In the genomic region with DNA sequence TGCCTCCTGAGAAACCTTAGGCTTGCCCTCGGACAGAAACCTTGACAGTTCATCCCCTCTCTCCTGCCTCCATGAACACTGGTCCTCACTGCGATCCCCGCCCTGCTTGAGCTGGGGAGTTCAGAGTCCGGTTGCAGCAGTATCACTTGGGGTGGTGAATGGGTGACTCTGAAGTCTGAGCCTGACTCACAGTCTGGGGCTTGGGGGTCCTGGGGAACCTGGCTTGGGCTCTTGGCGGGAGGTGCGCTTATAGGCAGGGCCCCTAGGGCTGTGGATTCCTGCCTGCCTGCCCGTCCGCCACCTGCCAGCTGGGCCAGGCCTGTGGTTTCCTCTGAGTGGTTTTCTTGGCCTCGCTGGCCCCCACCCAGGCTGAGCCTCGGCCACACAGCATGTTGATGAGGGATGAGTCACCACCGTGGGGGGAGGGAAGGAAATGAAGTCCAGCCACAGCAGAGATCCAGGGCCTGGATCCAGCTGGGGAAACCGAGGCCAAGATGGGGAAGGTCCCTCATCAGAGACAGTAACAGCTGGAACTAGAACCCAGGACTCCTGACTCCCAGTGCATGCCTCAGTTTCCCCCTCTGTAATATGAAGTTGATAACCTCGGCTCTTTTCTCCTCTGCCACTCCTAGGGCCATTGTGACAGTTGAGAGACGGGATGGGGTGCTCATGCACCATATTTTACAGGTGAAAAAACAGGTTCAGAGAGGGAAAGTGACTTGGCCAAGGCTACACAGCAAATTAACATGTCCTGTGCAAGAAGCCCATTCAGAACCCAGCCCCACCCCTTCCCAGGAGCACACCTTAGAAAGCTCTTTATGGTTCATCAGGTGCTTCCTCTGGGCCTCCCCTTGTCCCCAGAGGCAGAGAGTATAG, we compare ENCODE assay signal across 9 cellular contexts. TPM values are rescaled to one million over a fixed set of nuclear protein-coding genes. Genes with fewer than 3 reads are reported as not detected.
DNase-seq lines count a peak whose midpoint lies in the region; ATAC-seq and TF ChIP-seq lines count a peak whose summit lies in the region.
"Had no signal": no experiment of that assay in that cellular context is flagged by ENCODE, and none has a peak within 500 bp of the region (broad histone marks: within the 10 kb centered on the region; RNA-seq: fewer than 3 reads in every experiment).

No MANE protein-coding gene starts in this region.

- H3K4me3 ChIP-seq in PC-9 (no peak overlapping the region), breast epithelium (no peak overlapping the region), thoracic aorta (no peak overlapping the region)

- no TSS peak for BruUV-seq in PC-9 (replicated peaks; lab: Mats Ljungman, UMichigan)

- no peaks in the 10 kb centered on the region for H3K79me2 ChIP-seq in PC-9 (ENCODE audit: low read depth)

- peaks cover 12% of the 10 kb centered on the region for H3K4me1 ChIP-seq in PC-9 (replicated peaks; ENCODE audit: insufficient read depth)
- peaks cover 2 to 13% of the 10 kb centered on the region in 2 donors for H3K4me1 ChIP-seq in breast epithelium
- H3K4me1 ChIP-seq in thoracic aorta (ENCODE audit: control insufficient read depth in 1 of 2, low read depth in 2 of 2) = peaks cover 31 to 65% of the 10 kb centered on the region in 2 donors

- intact Hi-C loops in PC-9 (cut with micrococcal nuclease; ENCODE audit: unreplicated experiment) (loop anchor here (1.0 to 10.0 kb wide), 3 partner anchors 116 to 649 kb away; a partner anchor contains a TSS), breast epithelium (cut with DNase I; ENCODE audit: low total_unique reads) (no loop called here), left colon (cut with DNase I, micrococcal nuclease) (no loop called here)

- no peaks in the 10 kb centered on the region for H3K27me3 ChIP-seq in PC-9 (ENCODE audit: insufficient read depth, low read depth)
- H3K27me3 ChIP-seq in breast epithelium = no peaks in the 10 kb centered on the region
- no peaks in the 10 kb centered on the region for H3K27me3 ChIP-seq in thoracic aorta (replicated peaks; ENCODE audit: insufficient read depth)

- H3K4me2 ChIP-seq in PC-9 = peak overlapping the region; percentile 29

- peaks cover 5% of the 10 kb centered on the region for H3K27me3 Mint-ChIP-seq in activated naive CD4-positive, alpha-beta T cell treated with anti-CD3 and anti-CD28 coated beads, Interleukin-2, amount 10 ng/mL, durations not matched to agents 7 days and 5 days

- CTCF ChIA-PET in activated naive CD4-positive, alpha-beta T cell treated with anti-CD3 and anti-CD28 coated beads, Interleukin-2, amount 10 ng/mL, durations not matched to agents 7 days and 5 days (lab: Charles Lee) = interaction anchor here (1.3 to 6.7 kb wide), 5 partner anchors 10 to 116 kb away, joined by 5 to 40 read pairs (median 12); a partner anchor contains a TSS
- CTCF ChIA-PET in PC-9 (lab: Charles Lee) = interaction anchor here (0.6 to 1.3 kb wide), 5 partner anchors 10 to 657 kb away, joined by 3 to 8 read pairs (median 3); no protein-coding TSS in a partner anchor

- H3K9me3 ChIP-seq in PC-9 (ENCODE audit: insufficient read depth, low read depth) = no peaks in the 10 kb centered on the region
- no peaks in the 10 kb centered on the region for H3K9me3 ChIP-seq in breast epithelium
- H3K9me3 ChIP-seq in thoracic aorta = no peaks in the 10 kb centered on the region

- ATAC-seq in HG02981 (IDR thresholded peaks at IDR 0.05; ENCODE audit: unreplicated experiment) = peak; percentile 66
- ATAC-seq in left colon = peak; percentile 78
- peak; percentile 81 for ATAC-seq in thoracic aorta (ENCODE audit: insufficient number of reproducible peaks, low FRiP score, low read depth)

- no peaks in the 10 kb centered on the region for H3K9me3 Mint-ChIP-seq in activated naive CD4-positive, alpha-beta T cell treated with anti-CD3 and anti-CD28 coated beads, Interleukin-2, amount 10 ng/mL, durations not matched to agents 7 days and 5 days
- H3K9me3 Mint-ChIP-seq: dendritic cell treated with granulocyte-macrophage colony-stimulating factor and Interleukin-4, amounts not matched to agents 40 ng/mL and 50 ng/mL, for 4 days had no signal

- H3K9me2 ChIP-seq in PC-9 (ENCODE audit: insufficient read depth) = no peaks in the 10 kb centered on the region

- no peak for TF ChIP-seq POLR2A in breast epithelium (IDR thresholded peaks at IDR 0.05)

- H2AFZ ChIP-seq in PC-9 = no peak overlapping the region

- DNase-seq in activated naive CD4-positive, alpha-beta T cell treated with anti-CD3 and anti-CD28 coated beads, Interleukin-2, amount 10 ng/mL, durations not matched to agents 7 days and 5 days = peak; percentile 49
- DNase-seq in activated naive CD4-positive, alpha-beta T cell treated with Interleukin-2 at 50 U/mL for 16 hours = no peak
- peak; percentile 72 to 94 for DNase-seq in PC-9
- peak; percentile 67 to 75 for DNase-seq in breast epithelium (ENCODE audit: low spot score in 2 of 2)
- DNase-seq in left colon = peak; percentile 62 to 67
- peak; percentile 87 for DNase-seq in thoracic aorta (ENCODE audit: low spot score)
- DNase-seq in cerebellar nuclear complex (lab: John Stamatoyannopoulos, UW) = no peak

- POLR2A ChIA-PET in PC-9 (lab: Charles Lee; ENCODE audit: unreplicated experiment) = interaction anchor here (0.6 to 0.7 kb wide), 3 partner anchors 113 to 686 kb away, joined by 3 to 5 read pairs (median 4); a partner anchor contains a TSS

- no peaks in the 10 kb centered on the region for H3K36me3 ChIP-seq in PC-9 (ENCODE audit: low read depth)
- no peaks in the 10 kb centered on the region for H3K36me3 ChIP-seq in breast epithelium
- no peaks in the 10 kb centered on the region for H3K36me3 ChIP-seq in thoracic aorta

- H3K36me3 Mint-ChIP-seq in activated naive CD4-positive, alpha-beta T cell treated with anti-CD3 and anti-CD28 coated beads, Interleukin-2, amount 10 ng/mL, durations not matched to agents 7 days and 5 days = no peaks in the 10 kb centered on the region

- no peak overlapping the region for H3K27ac Mint-ChIP-seq in activated naive CD4-positive, alpha-beta T cell treated with anti-CD3 and anti-CD28 coated beads, Interleukin-2, amount 10 ng/mL, durations not matched to agents 7 days and 5 days
- H3K27ac Mint-ChIP-seq: dendritic cell treated with granulocyte-macrophage colony-stimulating factor and Interleukin-4, amounts not matched to agents 40 ng/mL and 50 ng/mL, for 4 days had no signal

- H3K4me3 Mint-ChIP-seq in activated naive CD4-positive, alpha-beta T cell treated with anti-CD3 and anti-CD28 coated beads, Interleukin-2, amount 10 ng/mL, durations not matched to agents 7 days and 5 days = no peak overlapping the region
- H3K4me3 Mint-ChIP-seq: dendritic cell treated with granulocyte-macrophage colony-stimulating factor and Interleukin-4, amounts not matched to agents 40 ng/mL and 50 ng/mL, for 4 days had no signal

- H3F3A ChIP-seq in PC-9 (ENCODE audit: insufficient read depth, low read depth) = peaks cover 13% of the 10 kb centered on the region; the same call in 1 of the 2 replicates

- TF ChIP-seq CTCF in PC-9 (conservative IDR thresholded peaks at IDR 0.05) (no peak), breast epithelium (IDR thresholded peaks at IDR 0.05) (no peak), thoracic aorta (IDR thresholded peaks at IDR 0.05) (no peak)

- H4K20me1 ChIP-seq in PC-9 (ENCODE audit: insufficient read depth) = no peaks in the 10 kb centered on the region

- H3K27ac ChIP-seq in PC-9 (no peak overlapping the region), breast epithelium (peak overlapping the region in 1 of 2 donors; percentile 38), thoracic aorta (peak overlapping the region; percentile 55 to 99)

- peaks cover 12% of the 10 kb centered on the region for H3K4me1 Mint-ChIP-seq in activated naive CD4-positive, alpha-beta T cell treated with anti-CD3 and anti-CD28 coated beads, Interleukin-2, amount 10 ng/mL, durations not matched to agents 7 days and 5 days

RNA-seq across cellular contexts. Expression of a gene that starts 9.2 kb away (rescaled TPM):
- total RNA-seq in PC-9 (2021) (not detected in 2 replicates), breast epithelium (under 1 TPM in 2 of 3 donors, not detected in 1; 0.44 to 0.98 TPM), left colon (under 1 TPM; 0.45 to 0.52 TPM), thoracic aorta (10 to 100 TPM; 13.9 to 44.5 TPM)

RNA-seq across cellular contexts. Expression of a gene that starts 17.1 kb away (rescaled TPM):
- total RNA-seq in PC-9 (2021) (0.18 and 0.50 TPM in 2 replicates), breast epithelium (not detected), left colon (under 1 TPM in 1 of 2 donors, not detected in 1; 0.08 TPM), thoracic aorta (not detected)

RNA-seq across cellular contexts. Expression of a gene that starts 34.1 kb away (rescaled TPM):
- total RNA-seq in PC-9 (2021) (not detected in 2 replicates), breast epithelium (1 to 10 TPM; 1.9 to 3.6 (median 2.1) TPM), left colon (under 1 TPM; 0.27 to 0.78 TPM), thoracic aorta (1 to 10 TPM; 3.9 to 5.6 TPM)

RNA-seq across cellular contexts. Expression of a gene that starts 34.2 kb away (rescaled TPM):
- total RNA-seq in PC-9 (2021) (1.5 and 1.8 TPM in 2 replicates), breast epithelium (1 to 10 TPM in 1 of 3 donors, under 1 TPM in 2; 0.16 to 2.9 (median 0.98) TPM), left colon (under 1 TPM in 1 of 2 donors, not detected in 1; 0.14 TPM), thoracic aorta (not detected)

Comparison
In these comparisons a context has a peak if more than half of its experiments do, and no peak if none do; other contexts are left out.
1. DNase-seq: peak in activated naive CD4-positive, alpha-beta T cell treated with anti-CD3 and anti-CD28 coated beads, Interleukin-2, amount 10 ng/mL, durations not matched to agents 7 days and 5 days (single experiment), PC-9 (2 of 2), breast epithelium (2 of 2), left colon (2 of 2) and thoracic aorta (single experiment); none in activated naive CD4-positive, alpha-beta T cell treated with Interleukin-2 at 50 U/mL for 16 hours (single experiment) and cerebellar nuclear complex (0 of 2).
2. RNA of a gene that starts 9.2 kb away (total RNA-seq): 13.9 to 44.5 TPM in thoracic aorta; 0.45 to 0.52 TPM in left colon, 0.44 to 0.98 TPM in breast epithelium and not detected in PC-9; every median in the first group is over 4 times any median in the second.
3. Peak in every context shown above with its lines, with median percentiles within 50 percentile points of each other: ATAC-seq.